Comparison of ENCODE assay signal across 2 cellular contexts in genomic region chr20:38338849-38339520, GRCh38.
TF ChIP-seq lines count a peak whose summit lies in the region.

No MANE protein-coding gene starts in this region.

TF ChIP-seq in K562, 482 proteins besides CTCF, POLR2A, EP300 and RAD21 (continued from another document):
- peak; percentile 28; the same call in 1 of the 2 replicates for TF ChIP-seq TFAP4 (CRISPR knock-in tag; IDR thresholded peaks at IDR 0.05; ENCODE audit: borderline replicate concordance)
- no peak for TF ChIP-seq TAF15 (IDR thresholded peaks at IDR 0.05; ENCODE audit: low read depth, low read length)
- TF ChIP-seq MGA (IDR thresholded peaks at IDR 0.05): peak; percentile 21; the same call in 1 of the 2 replicates
- no peak for TF ChIP-seq NFIC (IDR thresholded peaks at IDR 0.05)
- TF ChIP-seq MNT (conservative IDR thresholded peaks at IDR 0.05): 0 out of 4 replicates have a peak, but pooled peaks of 1 of the 2 experiments have one; percentile 31
- no peak for TF ChIP-seq SREBF1 (IDR thresholded peaks at IDR 0.05; ENCODE audit: borderline replicate concordance, low read depth, low read length)

TF ChIP-seq in HEK293T, 16 proteins besides CTCF, POLR2A, EP300 and RAD21 (continued from another document):
- TF ChIP-seq PKNOX1 (IDR thresholded peaks at IDR 0.05): no peak
- no peak for TF ChIP-seq TARDBP (IDR thresholded peaks at IDR 0.05)
- no peak for TF ChIP-seq FOXA1 (IDR thresholded peaks at IDR 0.05)
- no peak for TF ChIP-seq LEF1 (IDR thresholded peaks at IDR 0.05; ENCODE audit: borderline replicate concordance)
- no peak for TF ChIP-seq FOXK2 (IDR thresholded peaks at IDR 0.05)
- TF ChIP-seq ARNT (IDR thresholded peaks at IDR 0.05): no peak
- TF ChIP-seq ELF4 (IDR thresholded peaks at IDR 0.05): no peak
